In genomic region chr17:68290268-68290954, GRCh38 we compare ENCODE assay signal across 8 cellular contexts. TPM values are rescaled to one million over a fixed set of nuclear protein-coding genes. Genes with fewer than 3 reads are reported as not detected.
A peak's percentile ranks its signal among the peaks of the same experiment; 100 is the strongest.
DNase-seq lines count a peak whose midpoint lies in the region; TF ChIP-seq lines count a peak whose summit lies in the region.

No MANE protein-coding gene starts in this region.

- peaks cover 37% of the 10 kb centered on the region for H3K27me3 ChIP-seq in colonic mucosa

- TF ChIP-seq CTCF in HFF-Myc (IDR thresholded peaks at IDR 0.05; ENCODE audit: low read depth, low read length, missing control alignments) (no peak), colonic mucosa (IDR thresholded peaks at IDR 0.05) (no peak)

- intact Hi-C loops in colonic mucosa (cut with DNase I) = no loop called here

- peak overlapping the region; percentile 19 to 64 for H3K9ac ChIP-seq in colonic mucosa (ENCODE audit: low read depth in 2 of 2, low read length in 2 of 2)

- H3K27ac ChIP-seq in colonic mucosa = peak overlapping the region; percentile 73

- no peaks in the 10 kb centered on the region for H3K9me3 ChIP-seq in colonic mucosa

- no peaks in the 10 kb centered on the region for H3K36me3 ChIP-seq in colonic mucosa

- H3K4me3 ChIP-seq in HFF-Myc (replicated peaks; ENCODE audit: low read depth, low read length) = peak overlapping the region; percentile 58
- peak overlapping the region; percentile 58 for H3K4me3 ChIP-seq in colonic mucosa

- peaks cover 8% of the 10 kb centered on the region for H3K4me1 ChIP-seq in colonic mucosa

- DNase-seq in AG20443 (ENCODE audit: low spot score) (peak; percentile 33), HFF-Myc (ENCODE audit: extremely low read depth, low read depth) (no peak), colonic mucosa (peak; percentile 29), mesenteric fat pad (ENCODE audit: low spot score) (peak; percentile 87), SW 1271 (lab: John Stamatoyannopoulos, UW) (no peak), putamen (ENCODE audit: low spot score) (no peak)
- DNase-seq in activated CD4-positive, alpha-beta T cell treated with anti-CD3 and anti-CD28 coated beads for 1 hour = peak; percentile 30
- peak; percentile 40 to 62 for DNase-seq in stimulated activated CD8-positive, alpha-beta memory T cell treated with anti-CD3 and anti-CD28 coated beads, Interleukin-7, amount 100 ng/mL, for 4 hours (ENCODE audit: low read depth in 2 of 2)

RNA-seq across cellular contexts. Expression of gene SLC16A6, which starts 0.5 kb away (rescaled TPM):
- total RNA-seq in colonic mucosa (under 1 TPM; 0.15 to 0.19 TPM), mesenteric fat pad (8.4 TPM)

RNA-seq across cellular contexts. Expression of gene ARSG, which starts 0.9 kb away (rescaled TPM):
- total RNA-seq in colonic mucosa (under 1 TPM; 0.24 to 0.79 TPM), mesenteric fat pad (4.3 TPM)

RNA-seq across cellular contexts. Expression of gene AMZ2, which starts 42.6 kb away (rescaled TPM):
- 10 to 100 TPM; 31.5 to 44.1 TPM for total RNA-seq in colonic mucosa
- total RNA-seq in mesenteric fat pad = 49.7 TPM

Comparison
In these comparisons a context has a peak if more than half of its experiments do, and no peak if none do; other contexts are left out.
1. DNase-seq: peak in AG20443 (single experiment), activated CD4-positive, alpha-beta T cell treated with anti-CD3 and anti-CD28 coated beads for 1 hour (single experiment), colonic mucosa (single experiment), mesenteric fat pad (single experiment) and stimulated activated CD8-positive, alpha-beta memory T cell treated with anti-CD3 and anti-CD28 coated beads, Interleukin-7, amount 100 ng/mL, for 4 hours (2 of 2); none in HFF-Myc (single experiment), SW 1271 (0 of 2) and putamen (single experiment).